1 cellular context compared by ENCODE assay signal in genomic region chr10:36373424-36374096, GRCh38.
TF ChIP-seq lines count a peak whose summit lies in the region.

No MANE protein-coding gene starts in this region.

TF ChIP-seq in WTC11, 78 proteins besides CTCF, POLR2A, EP300 and RAD21 (continued from another document):
- TF ChIP-seq ARID4B (CRISPR knock-in tag; IDR thresholded peaks at IDR 0.05; ENCODE audit: borderline replicate concordance) (no peak), ZNF121 (CRISPR knock-in tag; IDR thresholded peaks at IDR 0.05) (no peak), E2F5 (CRISPR knock-in tag; IDR thresholded peaks at IDR 0.05) (no peak), ATF2 (CRISPR knock-in tag; IDR thresholded peaks at IDR 0.05; ENCODE audit: borderline replicate concordance, low read depth) (no peak), JAZF1 (CRISPR knock-in tag; IDR thresholded peaks at IDR 0.05) (no peak)
